23 cellular contexts compared by ENCODE assay signal in the genomic region with DNA sequence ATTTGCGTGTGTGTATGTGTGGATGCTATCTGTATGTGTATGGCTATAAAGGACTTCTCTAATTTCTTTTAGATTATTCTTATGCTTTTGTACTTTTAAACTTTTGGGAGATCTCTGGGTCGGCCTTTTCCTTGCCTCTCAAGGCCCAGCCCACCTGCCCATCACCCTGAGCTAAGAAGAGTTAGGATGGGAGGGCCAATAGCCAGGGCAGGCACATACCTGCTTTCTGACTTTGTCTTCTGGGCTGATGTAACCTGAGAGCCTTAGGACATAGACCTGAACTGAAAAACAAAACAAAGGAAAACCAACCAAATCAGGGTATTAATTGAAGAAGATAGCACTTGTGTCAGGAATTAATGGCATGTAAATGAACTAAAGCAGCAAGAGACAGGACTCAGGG.
"Had no signal": no experiment of that assay in that cellular context is flagged by ENCODE, and none has a peak within 500 bp of the region (broad histone marks: within the 10 kb centered on the region; RNA-seq: fewer than 3 reads in every experiment).

No MANE protein-coding gene starts in this region.

- H3K36me3 ChIP-seq: SJCRH30 had no signal

- H3K9ac ChIP-seq: KMS-11 had no signal

- ATAC-seq: K562, Panc1, Right ventricle myocardium inferior, SK-N-SH treated with all-trans-retinoic acid at 6 μM for 48 hours had no signal

- H3K9me3 ChIP-seq: SJCRH30 had no signal

- H3K4me2 ChIP-seq: KMS-11 had no signal

- DNase-seq: Kasumi-1, MM.1S, NCI-H1092 treated with DMSO at 0.1 percent for 48 hours, NCI-H1436, NCI-H187, NCI-H2029, NCI-H2081 treated with DMSO at 0.1 percent for 48 hours, NCI-H2171, NCI-H226, NCI-H446, NCI-H510A, NCI-H524 treated with DMSO at 0.1 percent for 48 hours, NCI-H69, NCI-H774, SHP77 treated with DMSO at 0.1 percent for 48 hours, SJCRH30 had no signal

- H3K4me3 ChIP-seq: K562, SJCRH30 had no signal

- FAIRE-seq: K562 had no signal

- H3K27ac ChIP-seq: HL-60, KMS-11, RWPE1, SJCRH30 had no signal

- H3K27me3 ChIP-seq: SJCRH30 had no signal

- H3K4me1 ChIP-seq: SJCRH30 had no signal
